ENCODE assay signal across 8 cellular contexts in genomic region chr16:68235882-68236803, GRCh38. TPM values are rescaled to one million over a fixed set of nuclear protein-coding genes. Genes with fewer than 3 reads are reported as not detected.
DNase-seq lines count a peak whose midpoint lies in the region; ATAC-seq and TF ChIP-seq lines count a peak whose summit lies in the region.

TSS of gene ESRP2 (minus strand) at chr16:68236127. CDS start at chr16:68236045, 82 bp downstream.

- ATAC-seq in central memory CD8-positive, alpha-beta T cell (replicated peaks; ENCODE audit: extremely low read depth, poor library complexity, severe bottlenecking): no peak
- peak; percentile 32 to 57 (median 50) for ATAC-seq in right lobe of liver
- no peak for ATAC-seq in GM21529 (IDR thresholded peaks at IDR 0.05; ENCODE audit: unreplicated experiment)

- WGBS in right lobe of liver (ENCODE audit: insufficient coverage, low coverage, low lambda C conversion rate, missing lambda C conversion rate): 20% methylated on average over 13 of the region's 82 CpGs

- H3K4me3 ChIP-seq in cardiac muscle cell (peak within 1 kb of the TSS; percentile 38), right lobe of liver (peak within 1 kb of the TSS; percentile 70 to 94 (median 91)), subcutaneous abdominal adipose tissue (ENCODE audit: low read depth in 1 of 5, low read length in 5 of 5) (peak within 1 kb of the TSS; percentile 61 to 84 (median 78))

- H3K27ac ChIP-seq in cardiac muscle cell: no peak within 1 kb of the TSS
- H3K27ac ChIP-seq in RWPE1: peak within 1 kb of the TSS; percentile 96
- H3K27ac ChIP-seq in right lobe of liver: peak within 1 kb of the TSS; percentile 67 to 88 (median 70)
- H3K27ac ChIP-seq in subcutaneous abdominal adipose tissue (ENCODE audit: low read depth, low read length): peak within 1 kb of the TSS; percentile 62

- H3K9ac ChIP-seq in subcutaneous abdominal adipose tissue (ENCODE audit: low read length in 5 of 5): peak within 1 kb of the TSS in 4 of 5 donors; percentile 0 to 56 (median 48)

- CTCF ChIA-PET in RWPE1 (lab: Yijun Ruan, JAX): interaction anchor here (0.7 kb wide), 1 partner anchor 24 kb away, joined by 3 read pairs; no protein-coding TSS in a partner anchor

- TF ChIP-seq CTCF in cardiac muscle cell (IDR thresholded peaks at IDR 0.05; ENCODE audit: low read depth, low read length) (no peak), RWPE1 (conservative IDR thresholded peaks at IDR 0.05; ENCODE audit: low read depth) (no peak), right lobe of liver (IDR thresholded peaks at IDR 0.05) (no peak)

- no peaks in the 10 kb centered on the region for H3K9me3 Mint-ChIP-seq in central memory CD8-positive, alpha-beta T cell

- H3K27ac Mint-ChIP-seq in central memory CD8-positive, alpha-beta T cell (ENCODE audit: low read depth): peak within 1 kb of the TSS; percentile 97

- H3K36me3 ChIP-seq in cardiac muscle cell (no peaks in the 10 kb centered on the region), right lobe of liver (peaks cover 0 to 27% (median 13%) of the 10 kb centered on the region in 4 donors), subcutaneous abdominal adipose tissue (ENCODE audit: control insufficient read depth in 5 of 5, insufficient read depth in 5 of 5, low read length in 5 of 5) (peaks cover 0 to 13% (median 4%) of the 10 kb centered on the region in 5 donors)

- intact Hi-C loops in cardiac septum (cut with DNase I) (loop anchor here (10.0 kb wide), 1 partner anchor 351 kb away; the partner anchor contains the start of gene NRN1L), right lobe of liver (cut with DNase I) (loop anchor here (10.0 kb wide), 2 partner anchors 151 to 161 kb away; partner anchors contain the start of gene NFATC3 (in 1 of the 2))

- peaks cover 26% of the 10 kb centered on the region for H3K4me1 Mint-ChIP-seq in central memory CD8-positive, alpha-beta T cell

- peak; percentile 96 for TF ChIP-seq POLR2A in right lobe of liver (IDR thresholded peaks at IDR 0.05)

- H3K27me3 ChIP-seq in cardiac muscle cell (peaks cover 39% of the 10 kb centered on the region), right lobe of liver (no peaks in the 10 kb centered on the region), subcutaneous abdominal adipose tissue (ENCODE audit: control insufficient read depth in 5 of 5, insufficient read depth in 4 of 5, low read length in 5 of 5) (no peaks in the 10 kb centered on the region)

- POLR2A ChIA-PET in RWPE1 (lab: Yijun Ruan, JAX; ENCODE audit: low non-redundant PET): interaction anchor here (0.5 to 1.8 kb wide), 5 partner anchors 28 to 1094 kb away, joined by 3 to 9 read pairs (median 4); partner anchors contain the start of genes PRMT7, SLC7A6 and SLC7A6OS

- peak within 1 kb of the TSS; percentile 97 for H3K4me3 Mint-ChIP-seq in central memory CD8-positive, alpha-beta T cell

- peaks cover 42% of the 10 kb centered on the region for H3K36me3 Mint-ChIP-seq in central memory CD8-positive, alpha-beta T cell (ENCODE audit: insufficient read depth)

- H3K9me3 ChIP-seq in cardiac muscle cell (ENCODE audit: low read depth) (no peaks in the 10 kb centered on the region), right lobe of liver (no peaks in the 10 kb centered on the region), subcutaneous abdominal adipose tissue (ENCODE audit: control insufficient read depth in 5 of 5, low read length in 5 of 5) (no peaks in the 10 kb centered on the region)

- H3K27me3 Mint-ChIP-seq in central memory CD8-positive, alpha-beta T cell: no peaks in the 10 kb centered on the region

- DNase-seq in cardiac muscle cell (ENCODE audit: low read depth in 1 of 2, low spot score in 1 of 2) (peak in 1 of 2 donors; percentile 43), cardiac septum (ENCODE audit: low spot score) (no peak), RWPE1 (ENCODE audit: low spot score) (peak; percentile 88), right lobe of liver (peak; percentile 92 to 96 (median 96)), mesenteric fat pad (ENCODE audit: low spot score) (no peak)
- no peak for DNase-seq in central memory CD8-positive, alpha-beta T cell (ENCODE audit: low spot score in 2 of 2)

- peaks cover 13% of the 10 kb centered on the region for H3K4me1 ChIP-seq in cardiac muscle cell (ENCODE audit: low read depth)
- peaks cover 0 to 22% (median 4%) of the 10 kb centered on the region in 4 donors for H3K4me1 ChIP-seq in right lobe of liver
- peaks cover 0 to 50% (median 47%) of the 10 kb centered on the region in 5 donors for H3K4me1 ChIP-seq in subcutaneous abdominal adipose tissue (ENCODE audit: control insufficient read depth in 5 of 5, insufficient read depth in 5 of 5, low read length in 5 of 5)

RNA-seq across cellular contexts. Expression of gene ESRP2, which starts in this region (rescaled TPM):
- 0.60 and 2.8 TPM in 2 replicates for total RNA-seq in cardiac muscle cell
- polyA plus RNA-seq in cardiac muscle cell: 1.8 and 3.1 TPM in 2 replicates
- not detected for total RNA-seq in cardiac septum
- total RNA-seq in right lobe of liver: 100 to 1,000 TPM in 1 of 6 experiments, 10 to 100 TPM in 5; 44.8 to 102 (median 57.9) TPM
- total RNA-seq in mesenteric fat pad: 0.71 TPM

Comparison
In these comparisons a context has a peak if more than half of its experiments do, and no peak if none do; other contexts are left out.
1. RNA of gene ESRP2 (total RNA-seq): 44.8 to 102 TPM in right lobe of liver; 0.60 to 2.8 TPM in cardiac muscle cell, 0.71 TPM in mesenteric fat pad (single experiment) and not detected in cardiac septum (single experiment); every median in the first group is over 10 times any median in the second.
2. DNase-seq: peak in RWPE1 (single experiment) and right lobe of liver (3 of 3); none in cardiac septum (single experiment), central memory CD8-positive, alpha-beta T cell (0 of 2) and mesenteric fat pad (single experiment).
3. H3K4me3 ChIP-seq: peak in every context shown above with its lines; median percentile 91 in right lobe of liver; 78 in subcutaneous abdominal adipose tissue; 38 in cardiac muscle cell.
4. ATAC-seq: peak in right lobe of liver (4 of 4); none in central memory CD8-positive, alpha-beta T cell (single experiment) and GM21529 (single experiment).